Comparison of ENCODE assay signal across 15 cellular contexts in genomic region chr2:71691747-71692455, GRCh38.
A peak's percentile ranks its signal among the peaks of the same experiment; 100 is the strongest.
DNase-seq lines count a peak whose midpoint lies in the region; ATAC-seq and TF ChIP-seq lines count a peak whose summit lies in the region.
"Had no signal": no experiment of that assay in that cellular context is flagged by ENCODE, and none has a peak within 500 bp of the region (broad histone marks: within the 10 kb centered on the region; RNA-seq: fewer than 3 reads in every experiment).

No MANE protein-coding gene starts in this region.

- no peaks in the 10 kb centered on the region for H3K9me3 Mint-ChIP-seq in natural killer cell treated with Interleukin-12 subunit alpha and Interleukin-12 subunit beta and Interleukin-15 and Interleukin-18, amount 100 ng/mL, for 72 hours
- H3K9me3 Mint-ChIP-seq in natural killer cell (no peaks in the 10 kb centered on the region), endodermal cell (no peaks in the 10 kb centered on the region), mesothelial cell of epicardium (no peaks in the 10 kb centered on the region)
- H3K9me3 Mint-ChIP-seq: stimulated activated naive CD8-positive, alpha-beta T cell treated with anti-CD3 and anti-CD28 coated beads, Interleukin-15, Interleukin-2, amounts not matched to agents 100 ng/mL and 50 ng/mL, for 24 hours had no signal

- H3K4me3 ChIP-seq in endodermal cell (ENCODE audit: low read length) = no peak overlapping the region
- H3K4me3 ChIP-seq: SJSA1, uterus had no signal

- no peaks in the 10 kb centered on the region for H3K36me3 ChIP-seq in endodermal cell (ENCODE audit: control insufficient read depth, insufficient read depth, low read length)
- H3K36me3 ChIP-seq: uterus had no signal

- 69 to 79% methylated on average over 13 to 24 of the region's 24 CpGs for WGBS in endodermal cell (ENCODE audit: insufficient coverage in 1 of 2, insufficient read length in 1 of 2), 2 experiments

- peak overlapping the region; percentile 57 for H3K27ac ChIP-seq in endodermal cell (ENCODE audit: low read depth, low read length)
- H3K27ac ChIP-seq: parathyroid adenoma, SJSA1, uterus had no signal

- H3K27ac Mint-ChIP-seq in natural killer cell treated with Interleukin-12 subunit alpha and Interleukin-12 subunit beta and Interleukin-15 and Interleukin-18, amount 100 ng/mL, for 72 hours = no peak overlapping the region
- H3K27ac Mint-ChIP-seq in natural killer cell (no peak overlapping the region), endodermal cell (peak overlapping the region; percentile 69), mesothelial cell of epicardium (peak overlapping the region; percentile 76)
- H3K27ac Mint-ChIP-seq: stimulated activated naive CD8-positive, alpha-beta T cell treated with anti-CD3 and anti-CD28 coated beads, Interleukin-15, Interleukin-2, amounts not matched to agents 100 ng/mL and 50 ng/mL, for 24 hours had no signal

- DNase-seq in natural killer cell treated with Interleukin-12 subunit alpha and Interleukin-12 subunit beta and Interleukin-15 and Interleukin-18, amount 100 ng/mL, for 72 hours (ENCODE audit: low spot score) = peak; percentile 37
- DNase-seq in natural killer cell (no peak), endodermal cell (peak; percentile 77), mesothelial cell of epicardium (ENCODE audit: low spot score in 2 of 2, unreplicated experiment in 2 of 2) (no peak)
- no peak for DNase-seq in activated CD4-positive, alpha-beta T cell treated with anti-CD3 and anti-CD28 coated beads for 1 hour
- no peak for DNase-seq in activated CD4-positive, CD25-positive, alpha-beta regulatory T cell treated with anti-CD3 and anti-CD28 coated beads, Interleukin-2, amount 50 U/mL, for 72 hours
- DNase-seq: activated T-cell treated with anti-CD3 and anti-CD28 coated beads, Interleukin-2, amount 50 U/mL, for 48 hours; cerebellar nuclear complex; MV-4-11; uterus had no signal

- H3K27me3 ChIP-seq in endodermal cell (ENCODE audit: control insufficient read depth, insufficient read depth, low read length, poor library complexity, severe bottlenecking) = no peaks in the 10 kb centered on the region
- H3K27me3 ChIP-seq: SJSA1, uterus had no signal

- no peaks in the 10 kb centered on the region for H3K9me3 ChIP-seq in endodermal cell (ENCODE audit: control insufficient read depth, low read length)
- H3K9me3 ChIP-seq: SJSA1, uterus had no signal

- ATAC-seq in natural killer cell treated with Interleukin-12 subunit alpha and Interleukin-12 subunit beta and Interleukin-15 and Interleukin-18, amount 100 ng/mL, for 72 hours = no peak
- ATAC-seq in natural killer cell (no peak), HG02981 (IDR thresholded peaks at IDR 0.05; ENCODE audit: unreplicated experiment) (no peak), HG03196 (IDR thresholded peaks at IDR 0.05; ENCODE audit: unreplicated experiment) (no peak)

- H3K9ac ChIP-seq in endodermal cell (ENCODE audit: extremely low read depth, low read length, poor library complexity, severe bottlenecking) = no peak overlapping the region
- H3K9ac ChIP-seq: parathyroid adenoma had no signal

- peaks cover 0 to 4% of the 10 kb centered on the region in 2 donors for H3K4me1 Mint-ChIP-seq in natural killer cell treated with Interleukin-12 subunit alpha and Interleukin-12 subunit beta and Interleukin-15 and Interleukin-18, amount 100 ng/mL, for 72 hours (ENCODE audit: low read depth in 2 of 2)
- H3K4me1 Mint-ChIP-seq in natural killer cell (no peaks in the 10 kb centered on the region), endodermal cell (peaks cover 27% of the 10 kb centered on the region), mesothelial cell of epicardium (peaks cover 40% of the 10 kb centered on the region)

- TF ChIP-seq CTCF in natural killer cell (IDR thresholded peaks at IDR 0.05) = no peak
- TF ChIP-seq CTCF in endodermal cell (conservative IDR thresholded peaks at IDR 0.05) = peak; percentile 49
- TF ChIP-seq CTCF in mesothelial cell of epicardium (IDR thresholded peaks at IDR 0.05; ENCODE audit: unreplicated experiment) = no peak

- intact Hi-C loops in natural killer cell (cut with micrococcal nuclease) = no loop called here

- H3K27me3 Mint-ChIP-seq in natural killer cell treated with Interleukin-12 subunit alpha and Interleukin-12 subunit beta and Interleukin-15 and Interleukin-18, amount 100 ng/mL, for 72 hours = peaks cover under 1 to 6% of the 10 kb centered on the region in 2 donors
- H3K27me3 Mint-ChIP-seq in natural killer cell (ENCODE audit: low read depth in 2 of 2) = peaks cover 0 to 4% of the 10 kb centered on the region in 2 donors
- H3K27me3 Mint-ChIP-seq in endodermal cell (ENCODE audit: insufficient read depth) = peaks cover 8% of the 10 kb centered on the region
- peaks cover 1% of the 10 kb centered on the region for H3K27me3 Mint-ChIP-seq in mesothelial cell of epicardium (ENCODE audit: low read depth)
- H3K27me3 Mint-ChIP-seq: stimulated activated naive CD8-positive, alpha-beta T cell treated with anti-CD3 and anti-CD28 coated beads, Interleukin-15, Interleukin-2, amounts not matched to agents 100 ng/mL and 50 ng/mL, for 24 hours had no signal

- H3K4me1 ChIP-seq in endodermal cell (ENCODE audit: control insufficient read depth, insufficient read depth, low read length) = peaks cover 3% of the 10 kb centered on the region
- H3K4me1 ChIP-seq: parathyroid adenoma, SJSA1, uterus had no signal

- no peaks in the 10 kb centered on the region for H3K36me3 Mint-ChIP-seq in natural killer cell treated with Interleukin-12 subunit alpha and Interleukin-12 subunit beta and Interleukin-15 and Interleukin-18, amount 100 ng/mL, for 72 hours
- H3K36me3 Mint-ChIP-seq in natural killer cell (no peaks in the 10 kb centered on the region), endodermal cell (ENCODE audit: low read depth) (no peaks in the 10 kb centered on the region), mesothelial cell of epicardium (no peaks in the 10 kb centered on the region)

- no peak overlapping the region for H3K4me3 Mint-ChIP-seq in natural killer cell treated with Interleukin-12 subunit alpha and Interleukin-12 subunit beta and Interleukin-15 and Interleukin-18, amount 100 ng/mL, for 72 hours
- no peak overlapping the region for H3K4me3 Mint-ChIP-seq in natural killer cell
- no peak overlapping the region for H3K4me3 Mint-ChIP-seq in endodermal cell
- H3K4me3 Mint-ChIP-seq in mesothelial cell of epicardium = no peak overlapping the region
- H3K4me3 Mint-ChIP-seq: stimulated activated naive CD8-positive, alpha-beta T cell treated with anti-CD3 and anti-CD28 coated beads, Interleukin-15, Interleukin-2, amounts not matched to agents 100 ng/mL and 50 ng/mL, for 24 hours had no signal

Comparison
In these comparisons a context has a peak if more than half of its experiments do, and no peak if none do; other contexts are left out.
1. DNase-seq: peak in natural killer cell treated with Interleukin-12 subunit alpha and Interleukin-12 subunit beta and Interleukin-15 and Interleukin-18, amount 100 ng/mL, for 72 hours (single experiment) and endodermal cell (single experiment); none in natural killer cell (single experiment), mesothelial cell of epicardium (0 of 2), activated CD4-positive, alpha-beta T cell treated with anti-CD3 and anti-CD28 coated beads for 1 hour (single experiment) and activated CD4-positive, CD25-positive, alpha-beta regulatory T cell treated with anti-CD3 and anti-CD28 coated beads, Interleukin-2, amount 50 U/mL, for 72 hours (single experiment).
2. H3K27ac Mint-ChIP-seq: peak in endodermal cell (single experiment) and mesothelial cell of epicardium (single experiment); none in natural killer cell treated with Interleukin-12 subunit alpha and Interleukin-12 subunit beta and Interleukin-15 and Interleukin-18, amount 100 ng/mL, for 72 hours (0 of 2) and natural killer cell (0 of 2).